10 cellular contexts compared by ENCODE assay signal in the genomic region with DNA sequence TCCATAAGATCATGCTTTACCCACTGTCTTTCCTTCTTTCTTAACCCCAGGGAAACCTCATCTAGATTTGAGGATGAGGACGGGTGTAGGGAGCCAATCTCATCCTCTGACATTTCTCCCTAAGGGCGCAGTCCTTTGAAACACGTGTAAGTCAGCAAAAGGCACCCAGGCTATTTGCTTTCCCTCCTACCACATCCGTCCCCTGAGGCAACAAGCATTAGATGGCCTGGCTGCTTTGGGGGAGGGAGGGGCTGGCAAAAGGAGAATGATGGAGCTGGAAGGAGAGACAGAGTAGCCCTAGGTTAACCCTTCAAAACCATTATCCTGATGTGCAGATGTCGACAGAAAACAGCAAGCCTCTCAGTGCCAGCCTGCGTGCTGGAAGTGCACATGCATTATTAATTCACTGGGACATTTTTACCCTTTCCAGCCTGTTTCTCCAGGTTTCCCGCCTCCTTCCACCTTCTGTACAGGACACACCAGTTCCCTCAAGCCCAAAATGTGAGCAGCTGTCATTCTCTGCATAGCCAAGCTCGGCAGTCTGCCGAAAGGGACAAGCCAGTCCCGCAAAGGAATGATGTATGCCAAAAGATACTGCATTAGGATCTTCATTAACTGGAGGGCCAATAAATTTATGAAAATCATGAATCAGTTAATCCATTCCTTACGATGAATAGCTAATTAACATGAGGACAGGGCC.
DNase-seq lines count a peak whose midpoint lies in the region; ATAC-seq, FAIRE-seq and TF ChIP-seq lines count a peak whose summit lies in the region.
"Had no signal": no experiment of that assay in that cellular context is flagged by ENCODE, and none has a peak within 500 bp of the region (broad histone marks: within the 10 kb centered on the region; RNA-seq: fewer than 3 reads in every experiment).

No MANE protein-coding gene starts in this region.

- no peak for TF ChIP-seq POLR2A in NB4 (IDR thresholded peaks at IDR 0.05; ENCODE audit: extremely low read depth, insufficient read length)
- TF ChIP-seq POLR2A in GM12878 (IDR thresholded peaks at IDR 0.05; ENCODE audit: low read depth, low read length) = no peak

- FAIRE-seq in GM12878 (lab: Jason Lieb, UNC) = no peak

- SMC1A ChIA-PET in GM12878 (lab: Charles Lee; ENCODE audit: uncharacterized antibody, unreplicated experiment) = interaction anchor here (0.6 to 1.5 kb wide), 3 partner anchors 25 to 58 kb away, joined by 3 to 5 read pairs (median 4); no protein-coding TSS in a partner anchor

- H3K36me3 ChIP-seq in GM12878 (ENCODE audit: control insufficient read depth in 2 of 2, insufficient read depth in 2 of 2, low read length in 1 of 2) = no peaks in the 10 kb centered on the region

- H3K79me2 ChIP-seq in GM12878 (ENCODE audit: control insufficient read depth, insufficient read depth, low read length) = no peaks in the 10 kb centered on the region

- H3K27me3 Mint-ChIP-seq in T-helper 1 cell treated with Interleukin-12 subunit alpha and Interleukin-12 subunit beta and Interleukin-4 antibody, amounts not matched to agents 30 μg/mL and 1 μg/mL, for 36 hours (ENCODE audit: low read depth) = peaks cover 36% of the 10 kb centered on the region

- no peaks in the 10 kb centered on the region for H3K9me3 Mint-ChIP-seq in T-helper 1 cell treated with Interleukin-12 subunit alpha and Interleukin-12 subunit beta and Interleukin-4 antibody, amounts not matched to agents 30 μg/mL and 1 μg/mL, for 36 hours

- TF ChIP-seq EP300 in GM12878 (IDR thresholded peaks at IDR 0.05; ENCODE audit: borderline replicate concordance in 1 of 2, control insufficient read depth in 1 of 2, low read depth in 2 of 2, low read length in 2 of 2) = no peak

- H3K9me3 ChIP-seq in GM12878 (replicated peaks; ENCODE audit: control insufficient read depth, insufficient read depth, low read length) = no peaks in the 10 kb centered on the region

- no peak for DNase-seq in T-helper 1 cell
- DNase-seq in NB4 (ENCODE audit: low read depth) = peak; percentile 77
- no peak for DNase-seq in GM12878 (ENCODE audit: low read depth, low spot score)
- peak; percentile 67 for DNase-seq in retina
- no peak for DNase-seq in Kasumi-1 (lab: John Stamatoyannopoulos, UW)
- DNase-seq in activated effector memory CD4-positive, alpha-beta T cell treated with Interleukin-2 at 50 U/mL for 16 hours = no peak
- DNase-seq: activated effector memory CD4-positive, alpha-beta T cell treated with anti-CD3 and anti-CD28 coated beads, Interleukin-2, amount 50 U/mL, for 16 hours; nucleus accumbens had no signal

- H3K4me1 Mint-ChIP-seq in T-helper 1 cell treated with Interleukin-12 subunit alpha and Interleukin-12 subunit beta and Interleukin-4 antibody, amounts not matched to agents 30 μg/mL and 1 μg/mL, for 36 hours (ENCODE audit: low read depth) = peaks cover 21% of the 10 kb centered on the region

- CTCF ChIA-PET in GM12878 (lab: Yijun Ruan, JAX) = no interaction called here

- peak overlapping the region; percentile 38 for H3K4me3 Mint-ChIP-seq in T-helper 1 cell treated with Interleukin-12 subunit alpha and Interleukin-12 subunit beta and Interleukin-4 antibody, amounts not matched to agents 30 μg/mL and 1 μg/mL, for 36 hours

- RAD21 ChIA-PET in GM12878 (lab: Charles Lee; ENCODE audit: unreplicated experiment) = interaction anchor here (0.8 to 1.5 kb wide), 3 partner anchors 26 to 1541 kb away, joined by 3 to 5 read pairs (median 4); no protein-coding TSS in a partner anchor

- 72% methylated on average over 11 of the region's 11 CpGs for WGBS in GM12878 (ENCODE audit: insufficient coverage, insufficient replicate concordance, low lambda C conversion rate, missing lambda C conversion rate)

- H3K36me3 Mint-ChIP-seq in T-helper 1 cell treated with Interleukin-12 subunit alpha and Interleukin-12 subunit beta and Interleukin-4 antibody, amounts not matched to agents 30 μg/mL and 1 μg/mL, for 36 hours (ENCODE audit: low read depth) = no peaks in the 10 kb centered on the region

- H3K4me3 ChIP-seq in NB4 (ENCODE audit: low read depth, low read length) (no peak overlapping the region), GM12878 (no peak overlapping the region)

- H3K4me2 ChIP-seq in GM12878 (ENCODE audit: control insufficient read depth, insufficient read depth) = peak overlapping the region; percentile 61; the same call in 1 of the 2 replicates

- no peak for TF ChIP-seq CTCF in NB4 (IDR thresholded peaks at IDR 0.05; ENCODE audit: low read depth, low read length)
- no peak for TF ChIP-seq CTCF in GM12878 (IDR thresholded peaks at IDR 0.05 in 2 of 3, conservative IDR thresholded peaks at IDR 0.05 in 1 of 3; ENCODE audit: control insufficient read depth in 2 of 3, extremely low read depth in 1 of 3, insufficient read depth in 1 of 3, low read depth in 3 of 3, low read length in 3 of 3)

- BruUV-seq in GM12878 (replicated peaks; lab: Mats Ljungman, UMichigan) = no TSS peak

- in situ Hi-C loops in GM12878 (cut with MboI) = no loop called here

- H2AFZ ChIP-seq in GM12878 (ENCODE audit: control insufficient read depth, low read depth, low read length) = no peak overlapping the region

- intact Hi-C loops in GM12878 (cut with micrococcal nuclease; ENCODE audit: unreplicated experiment) = loop anchor here (5.0 kb wide), 1 partner anchor 208 kb away; no protein-coding TSS in a partner anchor

- H3K27ac Mint-ChIP-seq in T-helper 1 cell treated with Interleukin-12 subunit alpha and Interleukin-12 subunit beta and Interleukin-4 antibody, amounts not matched to agents 30 μg/mL and 1 μg/mL, for 36 hours = peak overlapping the region; percentile 60

- ATAC-seq in GM12878 = no peak
- no peak for ATAC-seq in HG02588 (IDR thresholded peaks at IDR 0.05; ENCODE audit: unreplicated experiment)

- no peaks in the 10 kb centered on the region for H4K20me1 ChIP-seq in GM12878 (ENCODE audit: control insufficient read depth, insufficient read depth)

- POLR2A ChIA-PET in GM12878 (lab: Charles Lee) = no interaction called here

- H3K27ac ChIP-seq in GM12878 (ENCODE audit: control insufficient read depth, insufficient read depth) = no peak overlapping the region

- H3K4me1 ChIP-seq in GM12878 (ENCODE audit: control insufficient read depth, insufficient read depth, low read length) = peaks cover 28% of the 10 kb centered on the region

- no peak for TF ChIP-seq RAD21 in GM12878 (IDR thresholded peaks at IDR 0.05; ENCODE audit: insufficient read depth, low read depth, low read length)

- no peak overlapping the region for H3K9ac ChIP-seq in GM12878 (ENCODE audit: control insufficient read depth, insufficient read depth, low read length)

- H3K27me3 ChIP-seq in GM12878 (replicated peaks in 1 of 2; ENCODE audit: control insufficient read depth in 2 of 2, insufficient read depth in 2 of 2, low read length in 1 of 2) = peaks cover 0 to 8% of the 10 kb centered on the region in 2 experiments; a peak in 2 of 4 replicates

TF ChIP-seq in GM12878, 131 proteins besides CTCF, POLR2A, EP300 and RAD21 (continues in another document):
- TF ChIP-seq ZBTB40 (IDR thresholded peaks at IDR 0.05; ENCODE audit: borderline replicate concordance) = no peak
- no peak for TF ChIP-seq MLLT1 (IDR thresholded peaks at IDR 0.05)
- no peak for TF ChIP-seq NR2F1 (conservative IDR thresholded peaks at IDR 0.05)
- no peak for TF ChIP-seq IRF4 (IDR thresholded peaks at IDR 0.05; ENCODE audit: low read depth, low read length)
- TF ChIP-seq ZNF274 (IDR thresholded peaks at IDR 0.05; ENCODE audit: insufficient read depth, insufficient read length) = no peak
- no peak for TF ChIP-seq NR2C1 (IDR thresholded peaks at IDR 0.05)

Comparison
In these comparisons a context has a peak if more than half of its experiments do, and no peak if none do; other contexts are left out.
1. DNase-seq: peak in NB4 (single experiment) and retina (single experiment); none in T-helper 1 cell (0 of 5), GM12878 (single experiment), Kasumi-1 (0 of 2) and activated effector memory CD4-positive, alpha-beta T cell treated with Interleukin-2 at 50 U/mL for 16 hours (single experiment).